In genomic region chr17:65011047-65011446, GRCh38 we compare ENCODE assay signal across 25 cellular contexts.
"Had no signal": no experiment of that assay in that cellular context is flagged by ENCODE, and none has a peak within 500 bp of the region (broad histone marks: within the 10 kb centered on the region; RNA-seq: fewer than 3 reads in every experiment).

No MANE protein-coding gene starts in this region.

- H3K4me1 ChIP-seq: neural progenitor cell had no signal

- H3K36me3 ChIP-seq: neural progenitor cell had no signal

- H3K9me3 ChIP-seq: gastroesophageal sphincter, right atrium auricular region, suprapubic skin, tibial artery, upper lobe of right lung had no signal

- H3K9ac ChIP-seq: neural progenitor cell had no signal

- H3K27me3 ChIP-seq: cardiac muscle cell, dorsolateral prefrontal cortex, gastroesophageal sphincter, neural progenitor cell, right atrium auricular region, suprapubic skin, tibial artery, upper lobe of right lung had no signal

- H3K27me3 Mint-ChIP-seq: activated B cell treated with CpG ODN at 0.5 μM for 24 hours; activated CD8-positive, alpha-beta T cell treated with anti-CD3 and anti-CD28 coated beads for 36 hours; activated naive CD8-positive, alpha-beta T cell; activated T-helper 17 cell treated with anti-CD3 and anti-CD28 coated beads, Interleukin-2, amount 50 U/mL, for 72 hours; effector memory CD8-positive, alpha-beta T cell; naive thymus-derived CD4-positive, alpha-beta T cell had no signal

- H3K4me3 ChIP-seq: cardiac muscle cell, coronary artery, dorsolateral prefrontal cortex, gastroesophageal sphincter, neural progenitor cell, right atrium auricular region, suprapubic skin, tibial artery, upper lobe of right lung had no signal

- H2AFZ ChIP-seq: neural progenitor cell had no signal

- H3K27ac Mint-ChIP-seq: activated CD8-positive, alpha-beta T cell treated with anti-CD3 and anti-CD28 coated beads for 36 hours; activated naive CD8-positive, alpha-beta T cell; activated T-helper 17 cell treated with anti-CD3 and anti-CD28 coated beads, Interleukin-2, amount 50 U/mL, for 72 hours; mesothelial cell of epicardium; neural progenitor cell; T-helper 2 cell treated with Interferon-gamma antibody and Interleukin-4, amounts not matched to agents 5 μg/mL and 100 μg/mL, for 36 hours had no signal

- H3K4me3 Mint-ChIP-seq: activated B cell treated with CpG ODN at 0.5 μM for 24 hours; activated CD8-positive, alpha-beta T cell treated with anti-CD3 and anti-CD28 coated beads for 36 hours; activated naive CD8-positive, alpha-beta T cell; activated T-cell treated with anti-CD3 and anti-CD28 coated beads, Interleukin-2, amount 50 U/mL, for 4 hours; activated T-helper 17 cell treated with anti-CD3 and anti-CD28 coated beads, Interleukin-2, amount 50 U/mL, for 72 hours; effector memory CD8-positive, alpha-beta T cell; mesothelial cell of epicardium; naive thymus-derived CD4-positive, alpha-beta T cell; neural progenitor cell; T-helper 2 cell treated with Interferon-gamma antibody and Interleukin-4, amounts not matched to agents 5 μg/mL and 100 μg/mL, for 36 hours had no signal

- H3K4me2 ChIP-seq: neural progenitor cell had no signal

- DNase-seq: activated B cell treated with CpG ODN at 0.5 μM for 24 hours; activated CD4-positive, alpha-beta T cell treated with anti-CD3 and anti-CD28 coated beads, Interleukin-2, amount 50 U/mL, for 1 hour; activated CD8-positive, alpha-beta T cell treated with anti-CD3 and anti-CD28 coated beads for 36 hours; activated T-cell treated with anti-CD3 and anti-CD28 coated beads, Interleukin-2, amount 50 U/mL, for 4 hours; anterior cingulate cortex; dorsolateral prefrontal cortex; effector memory CD8-positive, alpha-beta T cell; head of caudate nucleus; hippocampal formation; left cardiac atrium; left ventricle myocardium superior; naive thymus-derived CD4-positive, alpha-beta T cell; stimulated activated naive CD4-positive, alpha-beta T cell; tibial artery; upper lobe of right lung had no signal

- H3K9me3 Mint-ChIP-seq: activated B cell treated with CpG ODN at 0.5 μM for 24 hours; activated CD8-positive, alpha-beta T cell treated with anti-CD3 and anti-CD28 coated beads for 36 hours; activated T-cell treated with anti-CD3 and anti-CD28 coated beads, Interleukin-2, amount 50 U/mL, for 4 hours; activated T-helper 17 cell treated with anti-CD3 and anti-CD28 coated beads, Interleukin-2, amount 50 U/mL, for 72 hours; effector memory CD8-positive, alpha-beta T cell; mesothelial cell of epicardium; naive thymus-derived CD4-positive, alpha-beta T cell; neural progenitor cell; T-helper 2 cell treated with Interferon-gamma antibody and Interleukin-4, amounts not matched to agents 5 μg/mL and 100 μg/mL, for 36 hours had no signal

- ATAC-seq: activated CD8-positive, alpha-beta T cell treated with anti-CD3 and anti-CD28 coated beads for 36 hours; activated T-cell treated with anti-CD3 and anti-CD28 coated beads, Interleukin-2, amount 50 U/mL, for 4 hours; activated T-helper 17 cell treated with anti-CD3 and anti-CD28 coated beads, Interleukin-2, amount 50 U/mL, for 72 hours; effector memory CD8-positive, alpha-beta T cell; gastroesophageal sphincter; left cardiac atrium; left ventricle myocardium superior; naive thymus-derived CD4-positive, alpha-beta T cell; upper lobe of right lung had no signal

- H3K27ac ChIP-seq: cardiac muscle cell, coronary artery, dorsolateral prefrontal cortex, neural progenitor cell, right atrium auricular region, suprapubic skin, tibial artery, upper lobe of right lung had no signal
